18 cellular contexts compared by ENCODE assay signal in genomic region chr20:54093423-54094267, GRCh38. TPM values are rescaled to one million over a fixed set of nuclear protein-coding genes. Genes with fewer than 3 reads are reported as not detected.
DNase-seq lines count a peak whose midpoint lies in the region; ATAC-seq and TF ChIP-seq lines count a peak whose summit lies in the region.
"Had no signal": no experiment of that assay in that cellular context is flagged by ENCODE, and none has a peak within 500 bp of the region (broad histone marks: within the 10 kb centered on the region; RNA-seq: fewer than 3 reads in every experiment).

No MANE protein-coding gene starts in this region.

- ATAC-seq in sciatic nerve: peak; percentile 73
- ATAC-seq in HG03025 (IDR thresholded peaks at IDR 0.05; ENCODE audit: low FRiP score, unreplicated experiment): no peak
- ATAC-seq: GM23338 had no signal

- DNase-seq in NCI-H526 treated with DMSO at 0.1 percent for 48 hours (lab: John Stamatoyannopoulos, UW): peak; percentile 20
- DNase-seq in globus pallidus (ENCODE audit: low spot score): peak; percentile 67
- DNase-seq in sciatic nerve (ENCODE audit: low spot score): no peak
- no peak for DNase-seq in MV-4-11 (lab: John Stamatoyannopoulos, UW)
- DNase-seq in thyroid gland: no peak
- DNase-seq: CD8-positive, alpha-beta memory T cell; GF-D8; KG1; MM.1S; NCI-H1436; NCI-H446 treated with DMSO at 0.1 percent for 48 hours; RPMI8226; SJCRH30; T-helper 1 cell had no signal

- intact Hi-C loops in sciatic nerve (cut with DNase I): loop anchor here (10.0 kb wide), 1 partner anchor 551 kb away; no protein-coding TSS in a partner anchor
- intact Hi-C loops in thyroid gland (cut with DNase I): loop anchor here (10.0 kb wide), 1 partner anchor 551 kb away; no protein-coding TSS in a partner anchor

- H3K4me3 ChIP-seq in HEK293 (ENCODE audit: low read depth, low read length): no peak overlapping the region
- no peak overlapping the region for H3K4me3 ChIP-seq in thyroid gland (replicated peaks in 1 of 3)
- H3K4me3 ChIP-seq: BLaER1, GM23338, SJCRH30 had no signal

- WGBS in thyroid gland, 2 donors: 65 to 73% methylated on average over 9 of the region's 9 CpGs

- no peaks in the 10 kb centered on the region for H3K27me3 ChIP-seq in thyroid gland
- H3K27me3 ChIP-seq: BLaER1 had no signal

- CTCF ChIA-PET in HEK293 (lab: Yijun Ruan, JAX): interaction anchor here (1.3 to 15.5 kb wide), 3 partner anchors 13 to 554 kb away, joined by 3 to 361 read pairs (median 6); no protein-coding TSS in a partner anchor

- POLR2A ChIA-PET in HEK293 (lab: Yijun Ruan, JAX): no interaction called here

- H3K36me3 ChIP-seq in HEK293 (ENCODE audit: control insufficient read depth in 2 of 2, insufficient read depth in 1 of 2, low read length in 2 of 2) (no peaks in the 10 kb centered on the region), thyroid gland (no peaks in the 10 kb centered on the region)
- H3K36me3 ChIP-seq: BLaER1, SJCRH30 had no signal

- H3K4me1 ChIP-seq in HEK293 (ENCODE audit: control insufficient read depth, insufficient read depth, low read length): no peaks in the 10 kb centered on the region
- H3K4me1 ChIP-seq in thyroid gland: no peaks in the 10 kb centered on the region
- H3K4me1 ChIP-seq: SJCRH30 had no signal

- no peak for TF ChIP-seq POLR2A in thyroid gland (IDR thresholded peaks at IDR 0.05)

- H3K9me3 ChIP-seq in HEK293 (ENCODE audit: control insufficient read depth, insufficient read depth, low read depth, low read length): no peaks in the 10 kb centered on the region
- no peaks in the 10 kb centered on the region for H3K9me3 ChIP-seq in thyroid gland
- H3K9me3 ChIP-seq: BLaER1, SJCRH30 had no signal

- H3K27ac ChIP-seq in HEK293 (ENCODE audit: extremely low read depth, low read depth, low read length) (no peak overlapping the region), thyroid gland (no peak overlapping the region)
- H3K27ac ChIP-seq: BLaER1, SJCRH30 had no signal

- TF ChIP-seq CTCF in HEK293 (tag by site-specific recombination; IDR thresholded peaks at IDR 0.05) (no peak), thyroid gland (IDR thresholded peaks at IDR 0.05) (no peak)

TF ChIP-seq in HEK293, 187 proteins besides CTCF, POLR2A, EP300 and RAD21:
- TF ChIP-seq KLF16 (tag by site-specific recombination; IDR thresholded peaks at IDR 0.05) (no peak), ZNF10 (tag by site-specific recombination; IDR thresholded peaks at IDR 0.05) (0 out of 2 replicates have a peak, but pooled peaks have one; percentile 16)
TF ChIP-seq in HEK293: peak in this region for 1.

RNA-seq across cellular contexts. Expression of gene BCAS1, which starts 23.3 kb away (rescaled TPM):
- total RNA-seq in sciatic nerve (117 TPM), thyroid gland (under 1 TPM in 1 of 4 donors, not detected in 3; 0.11 TPM)

Comparison
In these comparisons a context has a peak if more than half of its experiments do, and no peak if none do; other contexts are left out.
1. DNase-seq: peak in NCI-H526 treated with DMSO at 0.1 percent for 48 hours (single experiment) and globus pallidus (single experiment); none in sciatic nerve (single experiment), MV-4-11 (single experiment) and thyroid gland (0 of 2).
2. RNA of gene BCAS1, which starts 23.3 kb away (total RNA-seq): 117 TPM in sciatic nerve (single experiment); 0.11 TPM in thyroid gland; every median in the first group is over 100 times any median in the second.